In the genomic region with DNA sequence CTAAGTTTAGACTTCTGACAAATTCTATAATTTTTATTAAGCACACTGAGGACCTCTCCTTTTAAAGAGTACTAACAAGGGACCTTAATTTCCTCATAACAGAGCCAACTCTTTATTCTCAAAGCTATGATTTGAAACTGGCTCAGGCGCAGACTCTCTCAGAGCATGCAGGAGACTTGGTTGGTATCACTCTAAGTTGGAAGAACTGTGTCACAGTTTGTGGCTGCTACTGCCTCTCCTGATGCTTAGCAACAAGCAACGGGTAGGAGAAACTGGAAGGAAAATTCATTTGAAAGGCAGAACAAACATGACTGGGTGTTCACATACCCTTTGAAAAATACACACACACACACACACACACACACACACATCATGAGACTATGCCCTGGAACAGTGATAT, we compare ENCODE assay signal across 15 cellular contexts. TPM values are rescaled to one million over a fixed set of nuclear protein-coding genes. Genes with fewer than 3 reads are reported as not detected.
A peak's percentile ranks its signal among the peaks of the same experiment; 100 is the strongest.
DNase-seq lines count a peak whose midpoint lies in the region; ATAC-seq and TF ChIP-seq lines count a peak whose summit lies in the region.
"Had no signal": no experiment of that assay in that cellular context is flagged by ENCODE, and none has a peak within 500 bp of the region (broad histone marks: within the 10 kb centered on the region; RNA-seq: fewer than 3 reads in every experiment).

No MANE protein-coding gene starts in this region.

- no peak for TF ChIP-seq EP300 in esophagus muscularis mucosa (IDR thresholded peaks at IDR 0.05)

- no peak for ATAC-seq in GM19351 (IDR thresholded peaks at IDR 0.05; ENCODE audit: unreplicated experiment)
- ATAC-seq: CD8-positive, alpha-beta T cell had no signal

- no peaks in the 10 kb centered on the region for H3K4me1 ChIP-seq in esophagus muscularis mucosa
- H3K4me1 ChIP-seq: Caco-2 had no signal

- TF ChIP-seq POLR2A in esophagus muscularis mucosa (IDR thresholded peaks at IDR 0.05; ENCODE audit: low read depth), result no peak

- DNase-seq in NCI-H69 (lab: John Stamatoyannopoulos, UW) (peak; percentile 36), esophagus muscularis mucosa (ENCODE audit: extremely low spot score) (peak; percentile 53), NCI-H2227 treated with DMSO at 0.1 percent for 48 hours (lab: John Stamatoyannopoulos, UW) (no peak), dedifferentiated amniotic fluid mesenchymal stem cell (ENCODE audit: extremely low spot score) (no peak)
- DNase-seq: 8988T; ACHN; Caco-2; Calu3; CD4-positive, alpha-beta T cell; CD8-positive, alpha-beta T cell; DMS79 treated with DMSO at 0.1 percent for 48 hours; GF-D8 had no signal

- H3K27ac ChIP-seq in esophagus muscularis mucosa (replicated peaks in 1 of 4), result no peak overlapping the region
- H3K27ac ChIP-seq: BLaER1 treated with 17β-estradiol and CSF1 and Interleukin-3, amounts not matched to agents 10 nM and 100 nM; C4-2B had no signal

- no peak for TF ChIP-seq CTCF in esophagus muscularis mucosa (IDR thresholded peaks at IDR 0.05)

- intact Hi-C loops in esophagus muscularis mucosa (cut with DNase I), result no loop called here

- H3K4me3 ChIP-seq in esophagus muscularis mucosa, result no peak overlapping the region
- H3K4me3 ChIP-seq: BLaER1 treated with 17β-estradiol and CSF1 and Interleukin-3, amounts not matched to agents 10 nM and 100 nM had no signal

- H3K27me3 ChIP-seq in esophagus muscularis mucosa, result no peaks in the 10 kb centered on the region
- H3K27me3 ChIP-seq: BLaER1 treated with 17β-estradiol and CSF1 and Interleukin-3, amounts not matched to agents 10 nM and 100 nM had no signal

- H3K36me3 ChIP-seq in esophagus muscularis mucosa, result no peaks in the 10 kb centered on the region
- H3K36me3 ChIP-seq: BLaER1 treated with 17β-estradiol and CSF1 and Interleukin-3, amounts not matched to agents 10 nM and 100 nM had no signal

- 83% methylated on average over 2 of the region's 2 CpGs for WGBS in esophagus muscularis mucosa

- H3K9me3 ChIP-seq in esophagus muscularis mucosa, result no peaks in the 10 kb centered on the region
- H3K9me3 ChIP-seq: BLaER1 treated with 17β-estradiol and CSF1 and Interleukin-3, amounts not matched to agents 10 nM and 100 nM; Caco-2 had no signal

RNA-seq across cellular contexts. Expression of a gene that starts 33.3 kb away (rescaled TPM):
- total RNA-seq in esophagus muscularis mucosa, result 1 to 10 TPM in 1 of 4 donors, under 1 TPM in 2, not detected in 1; 0.17 to 1.1 (median 0.29) TPM
- total RNA-seq: Caco-2; CD4-positive, alpha-beta T cell; CD8-positive, alpha-beta T cell had no signal

Comparison
In these comparisons a context has a peak if more than half of its experiments do, and no peak if none do; other contexts are left out.
1. DNase-seq: peak in NCI-H69 (single experiment) and esophagus muscularis mucosa (single experiment); none in NCI-H2227 treated with DMSO at 0.1 percent for 48 hours (single experiment) and dedifferentiated amniotic fluid mesenchymal stem cell (single experiment).